In genomic region chr3:32143849-32144757, GRCh38 we compare ENCODE assay signal across 8 cellular contexts. TPM values are rescaled to one million over a fixed set of nuclear protein-coding genes. Genes with fewer than 3 reads are reported as not detected.
DNase-seq lines count a peak whose midpoint lies in the region; ATAC-seq, FAIRE-seq and TF ChIP-seq lines count a peak whose summit lies in the region.

No MANE protein-coding gene starts in this region.

- CTCF ChIA-PET in CD8-positive, alpha-beta memory T cell (lab: Charles Lee), result interaction anchor here (0.8 to 3.0 kb wide), 7 partner anchors 10 to 126 kb away, joined by 3 to 59 read pairs (median 7); no protein-coding TSS in a partner anchor

- H4K20me1 ChIP-seq in KMS-11 (ENCODE audit: insufficient read depth), result no peaks in the 10 kb centered on the region

- no peaks in the 10 kb centered on the region for H3K27me3 ChIP-seq in CD8-positive, alpha-beta memory T cell (ENCODE audit: insufficient read depth, low read length, poor library complexity, severe bottlenecking)
- H3K27me3 ChIP-seq in KMS-11 (ENCODE audit: insufficient read depth, low read depth), result no peaks in the 10 kb centered on the region
- no peaks in the 10 kb centered on the region for H3K27me3 ChIP-seq in psoas muscle (ENCODE audit: insufficient read depth in 3 of 3, low read length in 2 of 3)

- WGBS in psoas muscle, 3 donors, result 63 to 67% (median 67%) methylated on average over 11 of the region's 11 CpGs

- H3K4me3 ChIP-seq in CD8-positive, alpha-beta memory T cell (ENCODE audit: low read length), result no peak overlapping the region
- H3K4me3 ChIP-seq in KMS-11 (IDR thresholded peaks at IDR 0.05; ENCODE audit: insufficient read depth, low read depth, low read length) (no peak overlapping the region), psoas muscle (no peak overlapping the region)

- peak overlapping the region in 2 of 8 donors; percentile 19 to 34 for H3K27ac Mint-ChIP-seq in CD8-positive, alpha-beta memory T cell

- no peaks in the 10 kb centered on the region for H3K9me3 ChIP-seq in CD8-positive, alpha-beta memory T cell (ENCODE audit: low read length)
- no peaks in the 10 kb centered on the region for H3K9me3 ChIP-seq in psoas muscle

- intact Hi-C loops in psoas muscle (cut with DNase I), result loop anchor here (1.0 to 2.0 kb wide), 2 partner anchors 125 kb away; no protein-coding TSS in a partner anchor

- no peaks in the 10 kb centered on the region for H3K27me3 Mint-ChIP-seq in CD8-positive, alpha-beta memory T cell

- H3K36me3 ChIP-seq in CD8-positive, alpha-beta memory T cell (ENCODE audit: insufficient read depth, low read length), result peaks cover 13% of the 10 kb centered on the region
- H3K36me3 ChIP-seq in KMS-11 (ENCODE audit: insufficient read depth), result no peaks in the 10 kb centered on the region
- H3K36me3 ChIP-seq in psoas muscle (ENCODE audit: insufficient read depth in 1 of 2, low read depth in 1 of 2), result peaks cover 0 to 64% of the 10 kb centered on the region in 2 donors

- H3K4me1 Mint-ChIP-seq in CD8-positive, alpha-beta memory T cell, result peaks cover 1 to 9% (median 4%) of the 10 kb centered on the region in 3 donors

- peak; percentile 72 for ATAC-seq in GM19372 (IDR thresholded peaks at IDR 0.05; ENCODE audit: low read depth, unreplicated experiment)
- peak; percentile 77 to 90 (median 82) for ATAC-seq in psoas muscle
- ATAC-seq in omental fat pad (ENCODE audit: low FRiP score), result no peak

- no peak overlapping the region for H3K27ac ChIP-seq in CD8-positive, alpha-beta memory T cell (ENCODE audit: low read depth, low read length)
- H3K27ac ChIP-seq in KMS-11, result no peak overlapping the region
- H3K27ac ChIP-seq in psoas muscle, result no peak overlapping the region

- FAIRE-seq in RCC 7860 (lab: Jason Lieb, UNC), result peak; percentile 46

- H3K36me3 Mint-ChIP-seq in CD8-positive, alpha-beta memory T cell, result peaks cover 14 to 73% (median 25%) of the 10 kb centered on the region in 3 donors

- H3K4me1 ChIP-seq in CD8-positive, alpha-beta memory T cell (ENCODE audit: insufficient read depth, low read length), result no peaks in the 10 kb centered on the region
- H3K4me1 ChIP-seq in KMS-11 (ENCODE audit: low read depth, poor library complexity, severe bottlenecking), result no peaks in the 10 kb centered on the region
- peaks cover 11% of the 10 kb centered on the region for H3K4me1 ChIP-seq in psoas muscle

- TF ChIP-seq CTCF in KMS-11 (conservative IDR thresholded peaks at IDR 0.05; ENCODE audit: low read depth, low read length) (peak; percentile 70), psoas muscle (IDR thresholded peaks at IDR 0.05) (peak; percentile 90), omental fat pad (IDR thresholded peaks at IDR 0.05) (peak in 1 of 3 donors; percentile 32)

- DNase-seq in CD8-positive, alpha-beta memory T cell, result peak; percentile 12 to 62 (median 36)
- DNase-seq in RCC 7860 (ENCODE audit: low spot score) (peak; percentile 74), glomerular endothelial cell (ENCODE audit: extremely low read depth, low read depth, low spot score) (peak; percentile 85), psoas muscle (no peak), omental fat pad (ENCODE audit: low spot score) (no peak)
- peak; percentile 27 for DNase-seq in activated naive CD4-positive, alpha-beta T cell treated with Interleukin-2 at 50 U/mL for 16 hours

- POLR2A ChIA-PET in CD8-positive, alpha-beta memory T cell (lab: Charles Lee), result no interaction called here

- H3K9ac ChIP-seq in KMS-11, result no peak overlapping the region

- no peak overlapping the region for H2AFZ ChIP-seq in KMS-11 (ENCODE audit: low read depth)

- no peaks in the 10 kb centered on the region for H3K9me3 Mint-ChIP-seq in CD8-positive, alpha-beta memory T cell

- no peak overlapping the region for H3K4me2 ChIP-seq in KMS-11

- H3K4me3 Mint-ChIP-seq in CD8-positive, alpha-beta memory T cell, result no peak overlapping the region

- no peaks in the 10 kb centered on the region for H3K79me2 ChIP-seq in KMS-11 (ENCODE audit: insufficient read depth, low read depth)

RNA-seq across cellular contexts. Expression of gene GPD1L, which starts 37.7 kb away (rescaled TPM):
- 10 to 100 TPM; 13.9 to 16.1 TPM for total RNA-seq in CD8-positive, alpha-beta memory T cell
- 20.9 TPM for polyA plus RNA-seq in CD8-positive, alpha-beta memory T cell
- total RNA-seq in glomerular endothelial cell, result 8.3 and 9.2 TPM in 2 replicates
- total RNA-seq in psoas muscle, result 100 to 1,000 TPM in 3 of 4 donors, 10 to 100 TPM in 1; 99.4 to 135 (median 128) TPM
- 100 to 1,000 TPM in 1 of 3 donors, 10 to 100 TPM in 2; 28.2 to 101 (median 90.5) TPM for polyA plus RNA-seq in psoas muscle
- 100 to 1,000 TPM in 3 of 4 donors, 10 to 100 TPM in 1; 54.8 to 114 (median 107) TPM for total RNA-seq in omental fat pad

Comparison
In these comparisons a context has a peak if more than half of its experiments do, and no peak if none do; other contexts are left out.
1. DNase-seq: peak in CD8-positive, alpha-beta memory T cell (5 of 5), RCC 7860 (single experiment), activated naive CD4-positive, alpha-beta T cell treated with Interleukin-2 at 50 U/mL for 16 hours (single experiment) and glomerular endothelial cell (single experiment); none in psoas muscle (0 of 2) and omental fat pad (single experiment).